Comparison of ENCODE assay signal across 1 cellular context in genomic region chr15:48754011-48754410, GRCh38.
TF ChIP-seq lines count a peak whose summit lies in the region.

No MANE protein-coding gene starts in this region.

TF ChIP-seq in IMR-90, 13 proteins besides CTCF, POLR2A, EP300 and RAD21 (continued from another document):
- TF ChIP-seq MAZ (IDR thresholded peaks at IDR 0.05; ENCODE audit: borderline replicate concordance, low read depth, low read length) (no peak), NFE2L2 (IDR thresholded peaks at IDR 0.05; ENCODE audit: low read depth, low read length) (no peak), SMC3 (IDR thresholded peaks at IDR 0.05; ENCODE audit: low read depth, low read length) (no peak)
